Comparison of ENCODE assay signal across 7 cellular contexts in genomic region chr20:48485153-48485552, GRCh38.
DNase-seq lines count a peak whose midpoint lies in the region; ATAC-seq and TF ChIP-seq lines count a peak whose summit lies in the region.
"Not testable (repeated sequence)": the region's sequence is repeated elsewhere in the genome, so short reads cannot be mapped to it uniquely, and the experiment has no call there.

No MANE protein-coding gene starts in this region.

- H3K36me3 ChIP-seq in Caco-2 (ENCODE audit: control insufficient read depth, insufficient read depth, low read length); WERI-Rb-1; colonic mucosa; mucosa of descending colon (ENCODE audit: low read depth): not testable (repeated sequence)

- intact Hi-C loops in Caco-2 (cut with micrococcal nuclease; ENCODE audit: unreplicated experiment), result loop anchor here (1.0 to 5.0 kb wide), 3 partner anchors 37 to 135 kb away; no protein-coding TSS in a partner anchor
- intact Hi-C loops in colonic mucosa (cut with DNase I); mucosa of descending colon (cut with DNase I, micrococcal nuclease): not testable (repeated sequence)

- CTCF ChIA-PET in Caco-2 (lab: Charles Lee), result interaction anchor here (0.7 to 1.0 kb wide), 2 partner anchors 135 to 995 kb away, joined by 3 to 8 read pairs; no protein-coding TSS in a partner anchor

- H3K27me3 ChIP-seq in Caco-2 (replicated peaks; ENCODE audit: control insufficient read depth, insufficient read depth, low read length); WERI-Rb-1 (ENCODE audit: insufficient read depth, low read depth, severe bottlenecking); colonic mucosa: not testable (repeated sequence)

- POLR2A ChIA-PET in Caco-2 (lab: Charles Lee), result not testable (repeated sequence)

- not testable (repeated sequence) for H3K4me3 ChIP-seq in Caco-2 (ENCODE audit: low read depth, low read length); WERI-Rb-1 (ENCODE audit: low read depth, low read length); colonic mucosa; mucosa of descending colon

- not testable (repeated sequence) for H3K36me3 Mint-ChIP-seq in Caco-2 (ENCODE audit: insufficient read depth, unreplicated experiment)

- H3K9ac ChIP-seq in colonic mucosa (ENCODE audit: low read depth in 2 of 2, low read length in 2 of 2), result not testable (repeated sequence)

- not testable (repeated sequence) for H3K9me3 ChIP-seq in Caco-2; WERI-Rb-1 (ENCODE audit: severe bottlenecking); colonic mucosa; mucosa of descending colon

- peak; percentile 49 for ATAC-seq in mucosa of descending colon

- not testable (repeated sequence) for H3K27me3 Mint-ChIP-seq in Caco-2 (ENCODE audit: insufficient read depth, unreplicated experiment)

- H3K4me1 Mint-ChIP-seq in Caco-2 (ENCODE audit: low read depth, unreplicated experiment), result peaks cover 28% of the 10 kb centered on the region

- H3K27ac ChIP-seq in WERI-Rb-1, colonic mucosa: not testable (repeated sequence)

- TF ChIP-seq CTCF in Caco-2 (IDR thresholded peaks at IDR 0.05; ENCODE audit: insufficient read depth in 1 of 2, low read depth in 1 of 2, low read length in 1 of 2, severe bottlenecking in 1 of 2, unreplicated experiment in 1 of 2), result peak in 1 of 2 experiments; percentile 35
- 0 out of 2 replicates have a peak, but pooled peaks have one; percentile 30 for TF ChIP-seq CTCF in WERI-Rb-1 (IDR thresholded peaks at IDR 0.05; ENCODE audit: low read depth, low read length)
- not testable (repeated sequence) for TF ChIP-seq CTCF in colonic mucosa (IDR thresholded peaks at IDR 0.05); mucosa of descending colon (IDR thresholded peaks at IDR 0.05)

- H3K4me1 ChIP-seq in Caco-2, result peaks cover 29% of the 10 kb centered on the region
- not testable (repeated sequence) for H3K4me1 ChIP-seq in colonic mucosa; mucosa of descending colon (ENCODE audit: low read depth)

- H3K9me3 Mint-ChIP-seq in Caco-2 (ENCODE audit: unreplicated experiment), result not testable (repeated sequence)

- BruUV-seq in Caco-2 (replicated peaks; lab: Mats Ljungman, UMichigan), result not testable (repeated sequence)

- not testable (repeated sequence) for H3K27ac Mint-ChIP-seq in Caco-2 (ENCODE audit: unreplicated experiment)

- not testable (repeated sequence) for H3K4me3 Mint-ChIP-seq in Caco-2 (ENCODE audit: unreplicated experiment)

- DNase-seq in Caco-2 (peak; percentile 55 to 66), NCI-H146 (lab: John Stamatoyannopoulos, UW) (peak; percentile 49), NCI-H748 (lab: John Stamatoyannopoulos, UW; ENCODE audit: unreplicated experiment) (peak; percentile 2), RKO (ENCODE audit: low spot score) (peak; percentile 20), colonic mucosa (peak; percentile 11)
- not testable (repeated sequence) for DNase-seq in WERI-Rb-1, mucosa of descending colon
